In genomic region chr4:182418054-182418734, GRCh38 we compare ENCODE assay signal across 1 cellular context.
TF ChIP-seq lines count a peak whose summit lies in the region.

No MANE protein-coding gene starts in this region.

TF ChIP-seq in WTC11, 78 proteins besides CTCF, POLR2A, EP300 and RAD21 (continued from another document):
- no peak for TF ChIP-seq FOXP4 (CRISPR knock-in tag; IDR thresholded peaks at IDR 0.05)
- TF ChIP-seq, protein P1, sequence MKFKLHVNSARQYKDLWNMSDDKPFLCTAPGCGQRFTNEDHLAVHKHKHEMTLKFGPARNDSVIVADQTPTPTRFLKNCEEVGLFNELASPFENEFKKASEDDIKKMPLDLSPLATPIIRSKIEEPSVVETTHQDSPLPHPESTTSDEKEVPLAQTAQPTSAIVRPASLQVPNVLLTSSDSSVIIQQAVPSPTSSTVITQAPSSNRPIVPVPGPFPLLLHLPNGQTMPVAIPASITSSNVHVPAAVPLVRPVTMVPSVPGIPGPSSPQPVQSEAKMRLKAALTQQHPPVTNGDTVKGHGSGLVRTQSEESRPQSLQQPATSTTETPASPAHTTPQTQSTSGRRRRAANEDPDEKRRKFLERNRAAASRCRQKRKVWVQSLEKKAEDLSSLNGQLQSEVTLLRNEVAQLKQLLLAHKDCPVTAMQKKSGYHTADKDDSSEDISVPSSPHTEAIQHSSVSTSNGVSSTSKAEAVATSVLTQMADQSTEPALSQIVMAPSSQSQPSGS (CRISPR knock-in tag; IDR thresholded peaks at IDR 0.05; ENCODE audit: borderline replicate concordance, low read depth), result no peak
- no peak for TF ChIP-seq ZNF416 (CRISPR knock-in tag; IDR thresholded peaks at IDR 0.05)
- TF ChIP-seq IRF1 (CRISPR knock-in tag; IDR thresholded peaks at IDR 0.05), result no peak
- no peak for TF ChIP-seq PREB (CRISPR knock-in tag; IDR thresholded peaks at IDR 0.05; ENCODE audit: borderline replicate concordance)
- TF ChIP-seq OVOL2 (CRISPR knock-in tag; IDR thresholded peaks at IDR 0.05; ENCODE audit: borderline replicate concordance), result no peak
